ENCODE assay signal across 17 cellular contexts in genomic region chr1:185632659-185633428, GRCh38.
A peak's percentile ranks its signal among the peaks of the same experiment; 100 is the strongest.
DNase-seq lines count a peak whose midpoint lies in the region; ATAC-seq and TF ChIP-seq lines count a peak whose summit lies in the region.
"Had no signal": no experiment of that assay in that cellular context is flagged by ENCODE, and none has a peak within 500 bp of the region (broad histone marks: within the 10 kb centered on the region; RNA-seq: fewer than 3 reads in every experiment).

No MANE protein-coding gene starts in this region.

- H3K9me3 ChIP-seq in GM23248 (ENCODE audit: low read depth) (no peaks in the 10 kb centered on the region), fibroblast of lung (ENCODE audit: control insufficient read depth, insufficient read depth, low read depth, low read length) (no peaks in the 10 kb centered on the region), spleen (peaks cover 0 to 4% (median 0%) of the 10 kb centered on the region in 8 donors)
- H3K9me3 ChIP-seq: right lobe of liver had no signal

- in situ Hi-C loops in GM23248 (cut with MboI) = no loop called here

- ATAC-seq in HG02885 (IDR thresholded peaks at IDR 0.05; ENCODE audit: poor library complexity, unreplicated experiment) = no peak
- no peak for ATAC-seq in HG02840 (IDR thresholded peaks at IDR 0.05; ENCODE audit: low FRiP score, unreplicated experiment)
- ATAC-seq: activated CD4-positive, alpha-beta T cell treated with anti-CD3 and anti-CD28 coated beads for 36 hours; activated naive CD8-positive, alpha-beta T cell treated with anti-CD3 and anti-CD28 coated beads, Interleukin-2, amount 50 U/mL, for 24 hours; activated T-cell treated with anti-CD3 and anti-CD28 coated beads, Interleukin-2, amount 50 U/mL, for 4 hours; K562; T-cell had no signal

- no peaks in the 10 kb centered on the region for H3K9me2 ChIP-seq in GM23248 (ENCODE audit: insufficient read depth)

- H3K27me3 ChIP-seq in GM23248 (replicated peaks; ENCODE audit: insufficient read depth) (no peaks in the 10 kb centered on the region), fibroblast of lung (ENCODE audit: control insufficient read depth, insufficient read depth, low read length) (no peaks in the 10 kb centered on the region), spleen (replicated peaks in 1 of 7) (no peaks in the 10 kb centered on the region)
- H3K27me3 ChIP-seq: right lobe of liver had no signal

- H3K79me2 ChIP-seq in GM23248 (ENCODE audit: insufficient read depth) = no peaks in the 10 kb centered on the region
- no peaks in the 10 kb centered on the region for H3K79me2 ChIP-seq in fibroblast of lung (ENCODE audit: control insufficient read depth, insufficient read depth, low read length)

- no peaks in the 10 kb centered on the region for H4K20me1 ChIP-seq in GM23248 (ENCODE audit: insufficient read depth)
- no peaks in the 10 kb centered on the region for H4K20me1 ChIP-seq in fibroblast of lung (ENCODE audit: control insufficient read depth, extremely low read depth, insufficient read depth, low read length)

- DNase-seq in GM23248 (peak; percentile 81), SIG-M5 (lab: John Stamatoyannopoulos, UW) (peak; percentile 92), fibroblast of lung (ENCODE audit: low read depth in 2 of 2) (peak; percentile 43 to 89), spleen (no peak), superior temporal gyrus (ENCODE audit: extremely low spot score) (no peak), pons (ENCODE audit: low spot score) (no peak)
- DNase-seq: activated CD4-positive, alpha-beta T cell treated with anti-CD3 and anti-CD28 coated beads for 36 hours; activated naive CD8-positive, alpha-beta T cell treated with anti-CD3 and anti-CD28 coated beads, Interleukin-2, amount 50 U/mL, for 24 hours; activated T-cell treated with anti-CD3 and anti-CD28 coated beads, Interleukin-2, amount 50 U/mL, for 4 hours; cortex of kidney; HFFc6; NCI-H2107; right lobe of liver; T-cell had no signal

- no peak for TF ChIP-seq POLR2A in spleen (IDR thresholded peaks at IDR 0.05)

- H3K36me3 ChIP-seq in GM23248 (ENCODE audit: low read depth) (no peaks in the 10 kb centered on the region), fibroblast of lung (ENCODE audit: control insufficient read depth, insufficient read depth, low read length) (no peaks in the 10 kb centered on the region), spleen (no peaks in the 10 kb centered on the region)
- H3K36me3 ChIP-seq: right lobe of liver had no signal

- WGBS in GM23248 (ENCODE audit: low coverage in 1 of 2, low lambda C conversion rate in 2 of 2, missing lambda C conversion rate in 2 of 2), 2 experiments = 76 to 80% methylated on average over 4 of the region's 4 CpGs
- WGBS in spleen, 5 donors = 52 to 72% (median 62%) methylated on average over 4 of the region's 4 CpGs

- H3K4me3 ChIP-seq in GM23248 (no peak overlapping the region), fibroblast of lung (replicated peaks in 1 of 4; ENCODE audit: control extremely low read depth in 1 of 4, insufficient read depth in 1 of 4, low read depth in 3 of 4, low read length in 4 of 4) (no peak overlapping the region), spleen (no peak overlapping the region)
- H3K4me3 ChIP-seq: K562, right lobe of liver had no signal

- H3F3A ChIP-seq in GM23248 (ENCODE audit: insufficient read depth) = peaks cover 4% of the 10 kb centered on the region; the same call in 1 of the 2 replicates

- no peak overlapping the region for H3K27ac ChIP-seq in GM23248
- no peak overlapping the region for H3K27ac ChIP-seq in fibroblast of lung (ENCODE audit: insufficient read depth, low read length)
- peak overlapping the region in 7 of 8 donors; percentile 5 to 81 (median 66) for H3K27ac ChIP-seq in spleen
- H3K27ac ChIP-seq: right lobe of liver had no signal

- peaks cover 12% of the 10 kb centered on the region for H3K4me1 ChIP-seq in GM23248 (ENCODE audit: insufficient read depth)
- no peaks in the 10 kb centered on the region for H3K4me1 ChIP-seq in fibroblast of lung (ENCODE audit: control insufficient read depth, extremely low read depth, insufficient read depth, low read length)
- peaks cover 0 to 24% (median 0%) of the 10 kb centered on the region in 6 donors for H3K4me1 ChIP-seq in spleen
- H3K4me1 ChIP-seq: right lobe of liver had no signal

- H3K4me2 ChIP-seq in GM23248 (ENCODE audit: unreplicated experiment) (peak overlapping the region; percentile 6), fibroblast of lung (ENCODE audit: extremely low read depth, insufficient read depth, low read length) (no peak overlapping the region)

- TF ChIP-seq CTCF in fibroblast of lung (conservative IDR thresholded peaks at IDR 0.05 in 1 of 2, IDR thresholded peaks at IDR 0.05 in 1 of 2; ENCODE audit: low read depth in 1 of 2, low read length in 2 of 2) (no peak), spleen (IDR thresholded peaks at IDR 0.05 in 8 of 11, conservative IDR thresholded peaks at IDR 0.05 in 3 of 11) (peak in 1 of 11 experiments; percentile 7)

- H2AFZ ChIP-seq in GM23248 (no peak overlapping the region), fibroblast of lung (ENCODE audit: low read length) (no peak overlapping the region)

- no peak overlapping the region for H3K9ac ChIP-seq in GM23248
- H3K9ac ChIP-seq in fibroblast of lung (ENCODE audit: insufficient read depth, low read length) = no peak overlapping the region

- intact Hi-C loops in spleen (cut with DNase I; ENCODE audit: low total_unique reads) = no loop called here

Comparison
In these comparisons a context has a peak if more than half of its experiments do, and no peak if none do; other contexts are left out.
1. DNase-seq: peak in GM23248 (single experiment), SIG-M5 (single experiment) and fibroblast of lung (2 of 2); none in spleen (single experiment), superior temporal gyrus (single experiment) and pons (single experiment).
2. H3K27ac ChIP-seq: peak in spleen (7 of 8); none in GM23248 (single experiment) and fibroblast of lung (single experiment).